15 cellular contexts compared by ENCODE assay signal in genomic region chr14:55059333-55059732, GRCh38. TPM values are rescaled to one million over a fixed set of nuclear protein-coding genes. Genes with fewer than 3 reads are reported as not detected.
DNase-seq lines count a peak whose midpoint lies in the region; ATAC-seq, FAIRE-seq and TF ChIP-seq lines count a peak whose summit lies in the region.
"Had no signal": no experiment of that assay in that cellular context is flagged by ENCODE, and none has a peak within 500 bp of the region (broad histone marks: within the 10 kb centered on the region; RNA-seq: fewer than 3 reads in every experiment).

No MANE protein-coding gene starts in this region.

- H3K18ac ChIP-seq in IMR-90 (ENCODE audit: low read depth, low read length) = no peak overlapping the region

- TF ChIP-seq EP300 in HepG2 (IDR thresholded peaks at IDR 0.05; ENCODE audit: low read depth in 2 of 2, low read length in 2 of 2) = no peak
- TF ChIP-seq EP300 in HepG2 (CRISPR knock-in tag; IDR thresholded peaks at IDR 0.05; ENCODE audit: borderline replicate concordance) = no peak

- in situ Hi-C loops in HepG2 (cut with HindIII; ENCODE audit: extremely low pct_ligation_motif_present, low pct_unique_long_range_greater_than_20kb) = no loop called here
- in situ Hi-C loops in IMR-90 (cut with MboI; ENCODE audit: low sequenced_read_pairs) = no loop called here

- H2BK5ac ChIP-seq in IMR-90 (ENCODE audit: low read depth, low read length, poor library complexity, severe bottlenecking) = no peak overlapping the region

- DNase-seq in HepG2 (ENCODE audit: low spot score) (peak; percentile 57), right lobe of liver (no peak), IMR-90 (no peak), foreskin melanocyte (peak; percentile 41), mesothelial cell of epicardium (ENCODE audit: low spot score in 2 of 2, unreplicated experiment in 2 of 2) (no peak)
- DNase-seq in activated CD8-positive, alpha-beta memory T cell treated with anti-CD3 and anti-CD28 coated beads, Interleukin-2, amount 50 U/mL, for 4 hours = no peak
- DNase-seq: CD8-positive, alpha-beta T cell; GDM1; NCI-H1105; NCI-H1694; NCI-H510A treated with DMSO at 0.1 percent for 48 hours had no signal

- intact Hi-C loops in HepG2 (cut with micrococcal nuclease; ENCODE audit: unreplicated experiment) (no loop called here), right lobe of liver (cut with DNase I) (no loop called here), IMR-90 (cut with micrococcal nuclease) (no loop called here)

- no peak overlapping the region for H3K9ac ChIP-seq in HepG2 (ENCODE audit: insufficient read depth, low read depth, low read length)
- no peak overlapping the region for H3K9ac ChIP-seq in IMR-90 (ENCODE audit: low read depth, low read length)

- peak; percentile 67 for FAIRE-seq in HepG2 (lab: Jason Lieb, UNC)
- FAIRE-seq: GM19239 had no signal

- H3K27me3 ChIP-seq in HepG2 (ENCODE audit: control insufficient read depth in 1 of 2, insufficient read depth in 2 of 2, low read length in 2 of 2) = no peaks in the 10 kb centered on the region
- no peaks in the 10 kb centered on the region for H3K27me3 ChIP-seq in right lobe of liver
- H3K27me3 ChIP-seq in IMR-90 (ENCODE audit: control insufficient read depth, insufficient read depth, low read length) = no peaks in the 10 kb centered on the region

- no peak overlapping the region for H3K14ac ChIP-seq in IMR-90 (replicated peaks; ENCODE audit: low read depth, low read length)

- no peaks in the 10 kb centered on the region for H3K9me3 ChIP-seq in HepG2 (ENCODE audit: low read length)
- no peaks in the 10 kb centered on the region for H3K9me3 ChIP-seq in right lobe of liver
- peaks cover 3% of the 10 kb centered on the region; the same call in 1 of the 2 replicates for H3K9me3 ChIP-seq in IMR-90 (ENCODE audit: control insufficient read depth, insufficient read depth, low read length)

- TF ChIP-seq POLR2A in HepG2 (IDR thresholded peaks at IDR 0.05; ENCODE audit: insufficient read depth in 1 of 2, low read depth in 2 of 2, low read length in 2 of 2) (no peak), right lobe of liver (IDR thresholded peaks at IDR 0.05) (no peak), IMR-90 (IDR thresholded peaks at IDR 0.05; ENCODE audit: low read depth, low read length) (no peak), GM18505 (IDR thresholded peaks at IDR 0.05; ENCODE audit: borderline replicate concordance, extremely low read depth, insufficient read depth, insufficient read length) (no peak)

- TF ChIP-seq CTCF in HepG2 (CRISPR knock-in tag; IDR thresholded peaks at IDR 0.05) (no peak), right lobe of liver (IDR thresholded peaks at IDR 0.05) (no peak), IMR-90 (conservative IDR thresholded peaks at IDR 0.05; ENCODE audit: low read depth, low read length) (no peak), mesothelial cell of epicardium (IDR thresholded peaks at IDR 0.05; ENCODE audit: unreplicated experiment) (no peak)

- dilution Hi-C loops in IMR-90 (cut with HindIII; ENCODE audit: low sequenced_read_pairs, unreplicated experiment) = no loop called here

- no peak overlapping the region for H2AK9ac ChIP-seq in IMR-90 (replicated peaks; ENCODE audit: low read depth, low read length, poor library complexity)

- no peak overlapping the region for H4K91ac ChIP-seq in IMR-90 (ENCODE audit: insufficient read depth, low read depth, low read length)

- BruUV-seq in HepG2 (replicated peaks; lab: Mats Ljungman, UMichigan) (no TSS peak), IMR-90 (replicated peaks; lab: Mats Ljungman, UMichigan) (no TSS peak)

- no peak overlapping the region for H3K4ac ChIP-seq in IMR-90 (ENCODE audit: low read depth, low read length)

- H3K27me3 Mint-ChIP-seq in stimulated activated memory B cell treated with anti-CD40 and anti-IgM and Interleukin-4, amounts not matched to agents 10 μg/mL and 1 μg/mL and 100 μg/mL, for 72 hours = no peaks in the 10 kb centered on the region
- no peaks in the 10 kb centered on the region for H3K27me3 Mint-ChIP-seq in mesothelial cell of epicardium (ENCODE audit: low read depth)

- H3K36me3 ChIP-seq in HepG2 (replicated peaks in 1 of 2; ENCODE audit: control insufficient read depth in 1 of 2, insufficient read depth in 2 of 2, low read length in 2 of 2) (peaks cover 7 to 31% of the 10 kb centered on the region in 2 experiments), right lobe of liver (peaks cover 0 to 20% (median 13%) of the 10 kb centered on the region in 4 donors), IMR-90 (ENCODE audit: control insufficient read depth, insufficient read depth, low read length) (peaks cover 31% of the 10 kb centered on the region)

- no peak overlapping the region for H2BK120ac ChIP-seq in IMR-90 (ENCODE audit: low read depth, low read length)

- peak overlapping the region; percentile 18; the same call in 1 of the 2 replicates for H3K4me2 ChIP-seq in HepG2 (ENCODE audit: low read depth, low read length)
- H3K4me2 ChIP-seq in IMR-90 (ENCODE audit: low read depth, low read length) = no peak overlapping the region

- H3K4me3 Mint-ChIP-seq in stimulated activated memory B cell treated with anti-CD40 and anti-IgM and Interleukin-4, amounts not matched to agents 10 μg/mL and 1 μg/mL and 100 μg/mL, for 72 hours = no peak overlapping the region
- no peak overlapping the region for H3K4me3 Mint-ChIP-seq in mesothelial cell of epicardium
- H3K4me3 Mint-ChIP-seq: CD8-positive, alpha-beta T cell had no signal

- H3K4me1 ChIP-seq in HepG2 (ENCODE audit: insufficient read depth, low read length) = peaks cover 42% of the 10 kb centered on the region
- peaks cover 0 to 13% (median 0%) of the 10 kb centered on the region in 4 donors for H3K4me1 ChIP-seq in right lobe of liver
- peaks cover 2% of the 10 kb centered on the region for H3K4me1 ChIP-seq in IMR-90 (ENCODE audit: control insufficient read depth, insufficient read depth, low read length)

- H3K56ac ChIP-seq in IMR-90 (ENCODE audit: extremely low read depth, insufficient read depth, low read length) = no peak overlapping the region

- no peak overlapping the region for H2BK20ac ChIP-seq in IMR-90 (ENCODE audit: low read depth, low read length)

- no peak overlapping the region for H4K8ac ChIP-seq in IMR-90 (ENCODE audit: low read depth in 2 of 2, low read length in 2 of 2)

- peaks cover 18 to 50% of the 10 kb centered on the region in 2 experiments for H3K79me1 ChIP-seq in IMR-90 (ENCODE audit: low read depth in 1 of 2, low read length in 2 of 2)

- H2BK15ac ChIP-seq in IMR-90 (ENCODE audit: low read depth, low read length) = no peak overlapping the region

- peaks cover 72% of the 10 kb centered on the region for H3K79me2 ChIP-seq in HepG2 (ENCODE audit: insufficient read depth, low read length)

- H3K4me1 Mint-ChIP-seq in stimulated activated memory B cell treated with anti-CD40 and anti-IgM and Interleukin-4, amounts not matched to agents 10 μg/mL and 1 μg/mL and 100 μg/mL, for 72 hours = peaks cover 39% of the 10 kb centered on the region
- peaks cover 7% of the 10 kb centered on the region for H3K4me1 Mint-ChIP-seq in mesothelial cell of epicardium

- H3K27ac ChIP-seq in HepG2 (ENCODE audit: extremely low read length, insufficient read depth, low read length) (peak overlapping the region; percentile 57), right lobe of liver (no peak overlapping the region), IMR-90 (ENCODE audit: insufficient read depth, low read length) (no peak overlapping the region)

- no peaks in the 10 kb centered on the region for H3K9me3 Mint-ChIP-seq in stimulated activated memory B cell treated with anti-CD40 and anti-IgM and Interleukin-4, amounts not matched to agents 10 μg/mL and 1 μg/mL and 100 μg/mL, for 72 hours
- peaks cover 8% of the 10 kb centered on the region for H3K9me3 Mint-ChIP-seq in mesothelial cell of epicardium
- H3K9me3 Mint-ChIP-seq: CD8-positive, alpha-beta T cell had no signal

- peak; percentile 90 for ATAC-seq in HepG2
- ATAC-seq in right lobe of liver = no peak
- ATAC-seq in IMR-90 (ENCODE audit: low read depth) = peak; percentile 35; the same call in 1 of the 2 replicates
- no peak for ATAC-seq in stimulated activated memory B cell treated with anti-CD40 and anti-IgM and Interleukin-4, amounts not matched to agents 10 μg/mL and 1 μg/mL and 100 μg/mL, for 72 hours
- ATAC-seq in GM18505 (IDR thresholded peaks at IDR 0.05; ENCODE audit: unreplicated experiment) = no peak
- ATAC-seq: CD8-positive, alpha-beta T cell; Panc1 had no signal

- H3K27ac Mint-ChIP-seq in stimulated activated memory B cell treated with anti-CD40 and anti-IgM and Interleukin-4, amounts not matched to agents 10 μg/mL and 1 μg/mL and 100 μg/mL, for 72 hours = peak overlapping the region; percentile 30
- no peak overlapping the region for H3K27ac Mint-ChIP-seq in mesothelial cell of epicardium
- H3K27ac Mint-ChIP-seq: CD8-positive, alpha-beta T cell had no signal

- H4K20me1 ChIP-seq in HepG2 (ENCODE audit: insufficient read depth, low read length) = peaks cover 21% of the 10 kb centered on the region
- H4K20me1 ChIP-seq in IMR-90 (ENCODE audit: insufficient read depth, low read length) = peaks cover 79% of the 10 kb centered on the region

- peaks cover 7% of the 10 kb centered on the region; the same call in 1 of the 2 replicates for H3K9me1 ChIP-seq in IMR-90 (ENCODE audit: insufficient read depth, low read length)

- H2AK5ac ChIP-seq in IMR-90 (ENCODE audit: low read depth, low read length) = no peak overlapping the region

- POLR2A ChIA-PET in HepG2 (lab: Yijun Ruan, JAX) = interaction anchor here (0.8 to 2.2 kb wide), 3 partner anchors 8 to 32 kb away, joined by 3 to 14 read pairs (median 4); partner anchors contain the start of genes MAPK1IP1L, SOCS4 and WDHD1
- POLR2A ChIA-PET in IMR-90 (lab: Charles Lee; ENCODE audit: unreplicated experiment) = interaction anchor here (0.6 kb wide), 1 partner anchor 100 kb away, joined by 9 read pairs; no protein-coding TSS in a partner anchor

- TF ChIP-seq RAD21 in HepG2 (CRISPR knock-in tag; IDR thresholded peaks at IDR 0.05) (no peak), IMR-90 (IDR thresholded peaks at IDR 0.05; ENCODE audit: low read length) (no peak)

- no peak overlapping the region for H3K4me3 ChIP-seq in HepG2 (replicated peaks in 1 of 3; ENCODE audit: insufficient read depth in 1 of 3, low read depth in 2 of 3, low read length in 3 of 3)
- no peak overlapping the region for H3K4me3 ChIP-seq in right lobe of liver
- H3K4me3 ChIP-seq in IMR-90 (ENCODE audit: insufficient read depth, low read depth, low read length) = no peak overlapping the region

- H4K5ac ChIP-seq in IMR-90 (ENCODE audit: low read depth, low read length) = no peak overlapping the region

- no peak overlapping the region for H3K23ac ChIP-seq in IMR-90 (ENCODE audit: low read depth, low read length)

- H2AFZ ChIP-seq in HepG2 (ENCODE audit: low read length) (no peak overlapping the region), IMR-90 (replicated peaks; ENCODE audit: low read length, poor library complexity) (no peak overlapping the region)

- WGBS in HepG2 (ENCODE audit: low lambda C conversion rate) = 38% methylated on average over 5 of the region's 5 CpGs
- WGBS in right lobe of liver (ENCODE audit: insufficient coverage, low coverage, low lambda C conversion rate, missing lambda C conversion rate) = 92% methylated on average over 4 of the region's 5 CpGs
- WGBS in IMR-90 (ENCODE audit: extremely low coverage in 2 of 2, insufficient read length in 1 of 2), 2 experiments = 100% methylated on average over 2 of the region's 5 CpGs; no CpG with 5 or more reads in 1 of the 2 experiments

- H3K36me3 Mint-ChIP-seq in stimulated activated memory B cell treated with anti-CD40 and anti-IgM and Interleukin-4, amounts not matched to agents 10 μg/mL and 1 μg/mL and 100 μg/mL, for 72 hours = peaks cover 48% of the 10 kb centered on the region
- H3K36me3 Mint-ChIP-seq in mesothelial cell of epicardium = peaks cover 38% of the 10 kb centered on the region

- CTCF ChIA-PET in HepG2 (lab: Yijun Ruan, JAX; ENCODE audit: low intra/inter-chr PET ratio, low total read pairs) (no interaction called here), IMR-90 (lab: Yijun Ruan, JAX) (interaction anchor here (0.5 kb wide), 1 partner anchor 20 kb away, joined by 4 read pairs; no protein-coding TSS in a partner anchor)

RNA-seq across cellular contexts. Expression of gene MAPK1IP1L, which starts 7.9 kb away (rescaled TPM):
- total RNA-seq in HepG2 (2016; rRNA removed; fragmentation: Illumina TruSeq; extraction: Trizol) = 27.8 and 34.7 TPM in 2 replicates
- total RNA-seq in HepG2 (2016; cell fraction: cytosol; rRNA removed; fragmentation: Illumina TruSeq; extraction: Trizol; ENCODE audit: low read depth) = 2.8 and 4.2 TPM in 2 replicates
- 29.3 and 32.0 TPM in 2 replicates for total RNA-seq in HepG2 (2016; cell fraction: insoluble cytoplasmic fraction; rRNA removed; fragmentation: Illumina TruSeq; extraction: Trizol)
- 12.6 and 12.7 TPM in 2 replicates for total RNA-seq in HepG2 (2016; cell fraction: membrane; rRNA removed; fragmentation: Illumina TruSeq; extraction: Trizol)
- 17.7 and 20.5 TPM in 2 replicates for total RNA-seq in HepG2 (2016; cell fraction: nucleus; rRNA removed; fragmentation: Illumina TruSeq; extraction: Trizol)
- 68.4 and 75.0 TPM in 2 replicates for polyA plus RNA-seq in HepG2 (2011; rRNA removed)
- 61.6 and 93.2 TPM in 2 replicates for polyA plus RNA-seq in HepG2 (2011; cell fraction: cytosol; rRNA removed)
- polyA plus RNA-seq in HepG2 (2011; cell fraction: nucleus; rRNA removed) = 45.3 and 52.4 TPM in 2 replicates
- 33.3 and 36.8 TPM in 2 replicates for polyA plus RNA-seq in HepG2 (2012)
- polyA plus RNA-seq in HepG2 (2016; cell fraction: cytosol; fragmentation: Illumina TruSeq; extraction: Trizol; ENCODE audit: low read depth) = 5.4 and 5.8 TPM in 2 replicates
- polyA plus RNA-seq in HepG2 (2016; cell fraction: insoluble cytoplasmic fraction; fragmentation: Illumina TruSeq; extraction: Trizol; ENCODE audit: low read depth) = 79.6 and 99.5 TPM in 2 replicates
- 15.8 and 16.6 TPM in 2 replicates for polyA plus RNA-seq in HepG2 (2016; cell fraction: membrane; fragmentation: Illumina TruSeq; extraction: Trizol; ENCODE audit: low read depth)
- polyA plus RNA-seq in HepG2 (2016; cell fraction: nucleus; fragmentation: Illumina TruSeq; extraction: Trizol; ENCODE audit: insufficient read depth, low read depth) = 51.2 and 62.0 TPM in 2 replicates
- polyA minus RNA-seq in HepG2 (2011; rRNA and poly(A)+ RNA removed; ENCODE audit: low replicate concordance) = 301 and 575 TPM in 2 replicates
- polyA minus RNA-seq in HepG2 (2011; cell fraction: cytosol; rRNA and poly(A)+ RNA removed) = 97.3 and 111 TPM in 2 replicates
- 22.1 and 23.1 TPM in 2 replicates for polyA minus RNA-seq in HepG2 (2011; cell fraction: nucleus; rRNA and poly(A)+ RNA removed)
- 10 to 100 TPM; 21.2 to 49.8 (median 34.6) TPM for total RNA-seq in right lobe of liver
- total RNA-seq in IMR-90 (2012; rRNA removed) = 37.2 and 44.8 TPM in 2 replicates
- polyA plus RNA-seq in IMR-90 (2012; rRNA removed) = 168 and 201 TPM in 2 replicates
- 131 and 180 TPM in 2 replicates for polyA plus RNA-seq in IMR-90 (2012; cell fraction: cytosol; rRNA removed)
- 51.1 and 80.0 TPM in 2 replicates for polyA plus RNA-seq in IMR-90 (2012; cell fraction: nucleus; rRNA removed; ENCODE audit: low replicate concordance)
- total RNA-seq in mesothelial cell of epicardium = 116 to 120 TPM (median 119 TPM) in 3 replicates

RNA-seq across cellular contexts. Expression of gene SOCS4, which starts 32.3 kb away (rescaled TPM):
- total RNA-seq in HepG2 (2016; rRNA removed; fragmentation: Illumina TruSeq; extraction: Trizol) (10.0 and 17.3 TPM in 2 replicates), right lobe of liver (1 to 10 TPM; 5.5 to 8.5 (median 7.6) TPM), IMR-90 (2012; rRNA removed) (12.7 and 21.7 TPM in 2 replicates), mesothelial cell of epicardium (20.6 to 22.1 TPM (median 21.6 TPM) in 3 replicates)
- 1.1 and 1.6 TPM in 2 replicates for total RNA-seq in HepG2 (2016; cell fraction: cytosol; rRNA removed; fragmentation: Illumina TruSeq; extraction: Trizol; ENCODE audit: low read depth)
- 12.1 and 17.5 TPM in 2 replicates for total RNA-seq in HepG2 (2016; cell fraction: insoluble cytoplasmic fraction; rRNA removed; fragmentation: Illumina TruSeq; extraction: Trizol)
- total RNA-seq in HepG2 (2016; cell fraction: membrane; rRNA removed; fragmentation: Illumina TruSeq; extraction: Trizol) = 7.9 and 8.1 TPM in 2 replicates
- total RNA-seq in HepG2 (2016; cell fraction: nucleus; rRNA removed; fragmentation: Illumina TruSeq; extraction: Trizol) = 13.5 and 16.2 TPM in 2 replicates
- polyA plus RNA-seq in HepG2 (2011; rRNA removed) (3.7 and 4.0 TPM in 2 replicates), IMR-90 (2012; rRNA removed) (3.3 and 4.6 TPM in 2 replicates)
- 1.3 and 2.2 TPM in 2 replicates for polyA plus RNA-seq in HepG2 (2011; cell fraction: cytosol; rRNA removed)
- polyA plus RNA-seq in HepG2 (2011; cell fraction: nucleus; rRNA removed) = 2.2 and 4.2 TPM in 2 replicates
- polyA plus RNA-seq in HepG2 (2012) = 3.5 and 6.4 TPM in 2 replicates
- polyA plus RNA-seq in HepG2 (2016; cell fraction: cytosol; fragmentation: Illumina TruSeq; extraction: Trizol; ENCODE audit: low read depth) = 1.8 and 2.8 TPM in 2 replicates
- polyA plus RNA-seq in HepG2 (2016; cell fraction: insoluble cytoplasmic fraction; fragmentation: Illumina TruSeq; extraction: Trizol; ENCODE audit: low read depth) = 9.9 and 10.3 TPM in 2 replicates
- polyA plus RNA-seq in HepG2 (2016; cell fraction: membrane; fragmentation: Illumina TruSeq; extraction: Trizol; ENCODE audit: low read depth) = 2.9 and 3.5 TPM in 2 replicates
- polyA plus RNA-seq in HepG2 (2016; cell fraction: nucleus; fragmentation: Illumina TruSeq; extraction: Trizol; ENCODE audit: insufficient read depth, low read depth) = 14.7 and 21.8 TPM in 2 replicates
- polyA minus RNA-seq in HepG2 (2011; rRNA and poly(A)+ RNA removed; ENCODE audit: low replicate concordance) = 6.5 and 10.7 TPM in 2 replicates
- polyA minus RNA-seq in HepG2 (2011; cell fraction: cytosol; rRNA and poly(A)+ RNA removed) = 2.8 and 6.1 TPM in 2 replicates
- polyA minus RNA-seq in HepG2 (2011; cell fraction: nucleus; rRNA and poly(A)+ RNA removed) = 8.1 and 9.3 TPM in 2 replicates
- 0.64 and 0.76 TPM in 2 replicates for polyA plus RNA-seq in IMR-90 (2012; cell fraction: cytosol; rRNA removed)
- polyA plus RNA-seq in IMR-90 (2012; cell fraction: nucleus; rRNA removed; ENCODE audit: low replicate concordance) = 0.88 and 4.1 TPM in 2 replicates

RNA-seq across cellular contexts. Expression of gene WDHD1, which starts 32.4 kb away (rescaled TPM):
- total RNA-seq in HepG2 (2016; rRNA removed; fragmentation: Illumina TruSeq; extraction: Trizol) (27.5 and 44.4 TPM in 2 replicates), right lobe of liver (1 to 10 TPM in 4 of 6 experiments, under 1 TPM in 2; 0.53 to 2.6 (median 1.3) TPM), IMR-90 (2012; rRNA removed) (13.1 and 17.5 TPM in 2 replicates), mesothelial cell of epicardium (15.5 to 16.9 TPM (median 16.1 TPM) in 3 replicates)
- 13.2 and 14.2 TPM in 2 replicates for total RNA-seq in HepG2 (2016; cell fraction: cytosol; rRNA removed; fragmentation: Illumina TruSeq; extraction: Trizol; ENCODE audit: low read depth)
- 26.7 and 45.5 TPM in 2 replicates for total RNA-seq in HepG2 (2016; cell fraction: insoluble cytoplasmic fraction; rRNA removed; fragmentation: Illumina TruSeq; extraction: Trizol)
- total RNA-seq in HepG2 (2016; cell fraction: membrane; rRNA removed; fragmentation: Illumina TruSeq; extraction: Trizol) = 11.1 and 13.8 TPM in 2 replicates
- 20.9 and 22.6 TPM in 2 replicates for total RNA-seq in HepG2 (2016; cell fraction: nucleus; rRNA removed; fragmentation: Illumina TruSeq; extraction: Trizol)
- polyA plus RNA-seq in HepG2 (2011; rRNA removed) (3.5 and 5.5 TPM in 2 replicates), IMR-90 (2012; rRNA removed) (3.7 and 4.4 TPM in 2 replicates)
- 1.9 and 2.3 TPM in 2 replicates for polyA plus RNA-seq in HepG2 (2011; cell fraction: cytosol; rRNA removed)
- 1.5 and 2.1 TPM in 2 replicates for polyA plus RNA-seq in HepG2 (2011; cell fraction: nucleus; rRNA removed)
- polyA plus RNA-seq in HepG2 (2012) = 3.3 and 7.6 TPM in 2 replicates
- polyA plus RNA-seq in HepG2 (2016; cell fraction: cytosol; fragmentation: Illumina TruSeq; extraction: Trizol; ENCODE audit: low read depth) = 0.62 and 1.4 TPM in 2 replicates
- polyA plus RNA-seq in HepG2 (2016; cell fraction: insoluble cytoplasmic fraction; fragmentation: Illumina TruSeq; extraction: Trizol; ENCODE audit: low read depth) = 21.3 and 25.4 TPM in 2 replicates
- polyA plus RNA-seq in HepG2 (2016; cell fraction: membrane; fragmentation: Illumina TruSeq; extraction: Trizol; ENCODE audit: low read depth) = 1.4 and 2.0 TPM in 2 replicates
- 19.0 and 20.0 TPM in 2 replicates for polyA plus RNA-seq in HepG2 (2016; cell fraction: nucleus; fragmentation: Illumina TruSeq; extraction: Trizol; ENCODE audit: insufficient read depth, low read depth)
- polyA minus RNA-seq in HepG2 (2011; rRNA and poly(A)+ RNA removed; ENCODE audit: low replicate concordance) = 5.1 and 22.5 TPM in 2 replicates
- polyA minus RNA-seq in HepG2 (2011; cell fraction: cytosol; rRNA and poly(A)+ RNA removed) = 5.7 and 7.9 TPM in 2 replicates
- polyA minus RNA-seq in HepG2 (2011; cell fraction: nucleus; rRNA and poly(A)+ RNA removed) = 9.8 and 11.6 TPM in 2 replicates
- 0.48 and 0.61 TPM in 2 replicates for polyA plus RNA-seq in IMR-90 (2012; cell fraction: cytosol; rRNA removed)
- 0.27 and 1.9 TPM in 2 replicates for polyA plus RNA-seq in IMR-90 (2012; cell fraction: nucleus; rRNA removed; ENCODE audit: low replicate concordance)

Comparison
In these comparisons a context has a peak if more than half of its experiments do, and no peak if none do; other contexts are left out.
1. ATAC-seq: peak in HepG2 (single experiment) and IMR-90 (single experiment); none in right lobe of liver (0 of 4), stimulated activated memory B cell treated with anti-CD40 and anti-IgM and Interleukin-4, amounts not matched to agents 10 μg/mL and 1 μg/mL and 100 μg/mL, for 72 hours (single experiment) and GM18505 (single experiment).
2. DNase-seq: peak in HepG2 (single experiment) and foreskin melanocyte (single experiment); none in right lobe of liver (0 of 3), IMR-90 (single experiment), activated CD8-positive, alpha-beta memory T cell treated with anti-CD3 and anti-CD28 coated beads, Interleukin-2, amount 50 U/mL, for 4 hours (single experiment) and mesothelial cell of epicardium (0 of 2).